In genomic region chr20:3045816-3046676, GRCh38 we compare ENCODE assay signal across 1 cellular context.
A peak's percentile ranks its signal among the peaks of the same experiment; 100 is the strongest.
TF ChIP-seq lines count a peak whose summit lies in the region.

Gene MRPS26, plus strand, starts transcription at chr20:3046052. Its CDS starts 17 bp downstream, at chr20:3046069.

TF ChIP-seq in HepG2, 621 proteins besides CTCF, POLR2A, EP300 and RAD21 (continued from another document and continues in another):
- TF ChIP-seq ZNF251 (CRISPR knock-in tag; IDR thresholded peaks at IDR 0.05) (peak; percentile 15; the same call in 1 of the 2 replicates), SOX13 (IDR thresholded peaks at IDR 0.05) (peak; percentile 26; the same call in 1 of the 2 replicates), SOX13 (CRISPR knock-in tag; conservative IDR thresholded peaks at IDR 0.05 in 1 of 2, IDR thresholded peaks at IDR 0.05 in 1 of 2) (no peak; a peak in 1 of 4 replicates), ZNF235 (CRISPR knock-in tag; IDR thresholded peaks at IDR 0.05; ENCODE audit: borderline replicate concordance) (no peak; the same call in none of the 2 replicates), GTF2F1 (IDR thresholded peaks at IDR 0.05; ENCODE audit: low read length) (no peak), PHB2 (IDR thresholded peaks at IDR 0.05; ENCODE audit: partially characterized antibody) (no peak), HINFP (CRISPR knock-in tag; IDR thresholded peaks at IDR 0.05; ENCODE audit: low read depth) (peak; percentile 98), PBX3 (CRISPR knock-in tag; IDR thresholded peaks at IDR 0.05; ENCODE audit: borderline replicate concordance) (peak; percentile 87), ZNF354B (CRISPR knock-in tag; IDR thresholded peaks at IDR 0.05) (peak; percentile 96; the same call in 1 of the 2 replicates), ZMYM2 (CRISPR knock-in tag; IDR thresholded peaks at IDR 0.05) (0 out of 2 replicates have a peak, but pooled peaks have one; percentile 7), NR2F6 (IDR thresholded peaks at IDR 0.05) (no peak), NR2F6 (CRISPR knock-in tag; IDR thresholded peaks at IDR 0.05) (peak; percentile 24), GMEB2 (CRISPR knock-in tag; IDR thresholded peaks at IDR 0.05; ENCODE audit: low read depth) (peak; percentile 90), DR1 (CRISPR knock-in tag; IDR thresholded peaks at IDR 0.05) (no peak; the same call in 1 of the 2 replicates), ZNF570 (CRISPR knock-in tag; IDR thresholded peaks at IDR 0.05; ENCODE audit: borderline replicate concordance) (no peak), ZNF780A (CRISPR knock-in tag; IDR thresholded peaks at IDR 0.05) (peak; percentile 98), MED1 (CRISPR knock-in tag; IDR thresholded peaks at IDR 0.05) (peak; percentile 88), THAP11 (CRISPR knock-in tag; IDR thresholded peaks at IDR 0.05) (peak; percentile 99), ZNF280D (CRISPR knock-in tag; IDR thresholded peaks at IDR 0.05) (peak; percentile 91; the same call in 1 of the 2 replicates), ETV5 (CRISPR knock-in tag; IDR thresholded peaks at IDR 0.05; ENCODE audit: borderline replicate concordance) (peak; percentile 93), BHLHE40 (IDR thresholded peaks at IDR 0.05; ENCODE audit: low read length) (no peak), ZNF275 (CRISPR knock-in tag; IDR thresholded peaks at IDR 0.05; ENCODE audit: borderline replicate concordance) (peak; percentile 90), ZNF576 (CRISPR knock-in tag; IDR thresholded peaks at IDR 0.05) (no peak), JUND (CRISPR knock-in tag; IDR thresholded peaks at IDR 0.05) (peak; percentile 42), ZNF609 (CRISPR knock-in tag; IDR thresholded peaks at IDR 0.05; ENCODE audit: borderline replicate concordance) (peak; percentile 71; the same call in 1 of the 2 replicates), ZNF253 (CRISPR knock-in tag; IDR thresholded peaks at IDR 0.05; ENCODE audit: borderline replicate concordance) (peak; percentile 28; the same call in 1 of the 2 replicates), ZNF367 (CRISPR knock-in tag; IDR thresholded peaks at IDR 0.05; ENCODE audit: borderline replicate concordance) (peak; percentile 85; the same call in 1 of the 2 replicates), ZNF563 (CRISPR knock-in tag; IDR thresholded peaks at IDR 0.05) (peak; percentile 94), TCF12 (IDR thresholded peaks at IDR 0.05) (no peak), TCF12 (CRISPR knock-in tag; IDR thresholded peaks at IDR 0.05) (peak; percentile 90), THAP9 (CRISPR knock-in tag; IDR thresholded peaks at IDR 0.05; ENCODE audit: borderline replicate concordance) (peak; percentile 69; the same call in 1 of the 2 replicates), GATAD1 (CRISPR knock-in tag; IDR thresholded peaks at IDR 0.05) (peak; percentile 86), NPAS2 (CRISPR knock-in tag; IDR thresholded peaks at IDR 0.05; ENCODE audit: borderline replicate concordance) (no peak), FOSL1 (CRISPR knock-in tag; IDR thresholded peaks at IDR 0.05; ENCODE audit: borderline replicate concordance) (peak; percentile 59; the same call in 1 of the 2 replicates), ZFP37 (CRISPR knock-in tag; IDR thresholded peaks at IDR 0.05; ENCODE audit: borderline replicate concordance) (no peak; the same call in 1 of the 2 replicates), ZNF773 (CRISPR knock-in tag; IDR thresholded peaks at IDR 0.05; ENCODE audit: borderline replicate concordance) (no peak; the same call in 1 of the 2 replicates), YY1 (IDR thresholded peaks at IDR 0.05; ENCODE audit: insufficient read depth, insufficient replicate concordance, low read depth, low read length) (peak; percentile 86), ZBTB20 (CRISPR knock-in tag; IDR thresholded peaks at IDR 0.05; ENCODE audit: borderline replicate concordance, low read depth) (peak; percentile 48), PHF8 (CRISPR knock-in tag; IDR thresholded peaks at IDR 0.05) (peak; percentile 99), ZNF260 (CRISPR knock-in tag; IDR thresholded peaks at IDR 0.05; ENCODE audit: borderline replicate concordance, low read depth) (no peak), TOE1 (CRISPR knock-in tag; IDR thresholded peaks at IDR 0.05) (peak; percentile 90; the same call in 1 of the 2 replicates), SKIL (CRISPR knock-in tag; IDR thresholded peaks at IDR 0.05; ENCODE audit: borderline replicate concordance) (peak; percentile 64)
